ENCODE assay signal across 13 cellular contexts in the genomic region with DNA sequence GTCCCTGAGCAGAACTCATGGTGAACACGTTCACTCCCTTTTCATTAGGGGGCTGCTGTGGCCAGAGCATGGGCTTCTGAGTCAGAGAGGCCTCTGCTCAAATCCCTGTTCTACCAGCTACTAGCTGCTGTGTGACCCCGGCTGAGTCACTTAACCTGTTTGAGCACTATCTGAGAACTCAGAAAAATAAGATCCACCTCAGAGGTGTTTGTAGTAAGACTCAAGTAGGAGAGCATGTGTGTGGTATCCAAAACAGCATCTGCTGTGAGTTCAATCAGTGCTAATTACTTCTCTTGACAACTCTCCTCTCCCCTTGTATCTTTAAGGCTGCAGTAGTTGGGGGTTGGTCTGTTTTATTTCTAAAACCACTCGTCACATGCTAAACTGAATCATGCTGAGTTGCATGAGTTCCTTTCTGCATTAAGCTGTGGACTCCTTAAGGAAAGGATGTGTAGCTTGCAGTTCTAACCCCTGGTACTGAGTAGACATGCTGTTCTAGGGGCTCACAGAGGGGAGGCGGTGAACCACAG. TPM values are rescaled to one million over a fixed set of nuclear protein-coding genes. Genes with fewer than 3 reads are reported as not detected.
DNase-seq lines count a peak whose midpoint lies in the region; FAIRE-seq and TF ChIP-seq lines count a peak whose summit lies in the region.
"Had no signal": no experiment of that assay in that cellular context is flagged by ENCODE, and none has a peak within 500 bp of the region (broad histone marks: within the 10 kb centered on the region; RNA-seq: fewer than 3 reads in every experiment).

No MANE protein-coding gene starts in this region.

- TF ChIP-seq POLR2A in GM12891 (IDR thresholded peaks at IDR 0.05; ENCODE audit: low read depth, low read length): no peak

- in situ Hi-C loops in ACHN (cut with HindIII; ENCODE audit: low pct_ligation_motif_present, low pct_unique_long_range_greater_than_20kb, low sequenced_read_pairs): no loop called here

- peaks cover 7% of the 10 kb centered on the region for H3K4me1 ChIP-seq in hepatocyte (ENCODE audit: insufficient read depth)

- H3K27ac ChIP-seq in hepatocyte: peak overlapping the region; percentile 2
- H3K27ac ChIP-seq: coronary artery had no signal

- no peak overlapping the region for H3K4me3 ChIP-seq in hepatocyte
- H3K4me3 ChIP-seq: coronary artery had no signal

- no peaks in the 10 kb centered on the region for H3K36me3 ChIP-seq in hepatocyte (replicated peaks; ENCODE audit: insufficient read depth, low read depth)

- WGBS in hepatocyte (ENCODE audit: low lambda C conversion rate, missing lambda C conversion rate): 57% methylated on average over 4 of the region's 4 CpGs

- no peak for FAIRE-seq in GM12891 (lab: Jason Lieb, UNC)
- FAIRE-seq: GM12892 had no signal

- no peak overlapping the region for H3K4me2 ChIP-seq in hepatocyte

- H3K79me2 ChIP-seq in hepatocyte: no peaks in the 10 kb centered on the region

- no peaks in the 10 kb centered on the region for H4K20me1 ChIP-seq in hepatocyte (ENCODE audit: insufficient read depth, poor library complexity, severe bottlenecking)

- no peaks in the 10 kb centered on the region for H3K27me3 ChIP-seq in hepatocyte

- no peaks in the 10 kb centered on the region for H3K9me2 ChIP-seq in hepatocyte (replicated peaks; ENCODE audit: insufficient read depth)

- peaks cover 10% of the 10 kb centered on the region for H3K9me3 ChIP-seq in hepatocyte (ENCODE audit: low read depth)

- DNase-seq in ACHN (peak; percentile 34), HS-27A (ENCODE audit: low read depth) (peak; percentile 79), amniotic stem cell (lab: John Stamatoyannopoulos, UW) (peak; percentile 46), hepatocyte (ENCODE audit: low spot score) (peak; percentile 59), NCI-H524 treated with DMSO at 0.1 percent for 48 hours (lab: John Stamatoyannopoulos, UW) (no peak), GM12891 (ENCODE audit: insufficient read length, low spot score) (no peak), epidermal melanocyte (ENCODE audit: insufficient read length, low spot score) (no peak)
- no peak for DNase-seq in activated CD4-positive, alpha-beta T cell treated with anti-CD3 and anti-CD28 coated beads, Interleukin-2, amount 50 U/mL, for 4 hours
- DNase-seq: C1 segment of cervical spinal cord, posterior cingulate gyrus, T-cell had no signal

- no peak overlapping the region for H2AFZ ChIP-seq in hepatocyte

- TF ChIP-seq CTCF in hepatocyte (IDR thresholded peaks at IDR 0.05; ENCODE audit: poor library complexity): no peak

TF ChIP-seq in GM12891, 5 proteins besides CTCF, POLR2A, EP300 and RAD21:
- no peak for TF ChIP-seq POU2F2 (IDR thresholded peaks at IDR 0.05; ENCODE audit: low read depth, low read length)
- no peak for TF ChIP-seq SPI1 (IDR thresholded peaks at IDR 0.05; ENCODE audit: low read depth, low read length)
- no peak for TF ChIP-seq POLR2AphosphoS5 (IDR thresholded peaks at IDR 0.05; ENCODE audit: low read depth, low read length)
- no peak for TF ChIP-seq PAX5 (IDR thresholded peaks at IDR 0.05; ENCODE audit: insufficient read depth, low read length, severe bottlenecking)
TF ChIP-seq in GM12891: peak in this region for 0.

RNA-seq across cellular contexts. Expression of gene JUN, which starts 39.7 kb away (rescaled TPM):
- total RNA-seq in hepatocyte: 289 and 351 TPM in 2 replicates
- 170 and 189 TPM in 2 replicates for polyA plus RNA-seq in hepatocyte
- 12.5 TPM for polyA plus RNA-seq in GM12891 (2012; ENCODE audit: low read depth, missing spikeins)

Comparison
In these comparisons a context has a peak if more than half of its experiments do, and no peak if none do; other contexts are left out.
1. DNase-seq: peak in ACHN (single experiment), HS-27A (single experiment), amniotic stem cell (single experiment) and hepatocyte (single experiment); none in activated CD4-positive, alpha-beta T cell treated with anti-CD3 and anti-CD28 coated beads, Interleukin-2, amount 50 U/mL, for 4 hours (0 of 2), NCI-H524 treated with DMSO at 0.1 percent for 48 hours (single experiment), GM12891 (single experiment) and epidermal melanocyte (single experiment).